ENCODE assay signal across 18 cellular contexts in genomic region chr3:46206284-46206683, GRCh38. TPM values are rescaled to one million over a fixed set of nuclear protein-coding genes. Genes with fewer than 3 reads are reported as not detected.
DNase-seq lines count a peak whose midpoint lies in the region; ATAC-seq and TF ChIP-seq lines count a peak whose summit lies in the region.
"Had no signal": no experiment of that assay in that cellular context is flagged by ENCODE, and none has a peak within 500 bp of the region (broad histone marks: within the 10 kb centered on the region; RNA-seq: fewer than 3 reads in every experiment).

No MANE protein-coding gene starts in this region.

- DNase-seq in HL-60 (ENCODE audit: low read depth in 1 of 2, low spot score in 1 of 2) (no peak), RPMI8226 (peak; percentile 94), left ventricle myocardium superior (no peak), GM23248 (no peak)
- DNase-seq: activated gamma-delta T cell, dermis blood vessel endothelial cell, DND-41, kidney glomerular epithelial cell, NCI-H187 treated with DMSO at 0.1 percent for 48 hours, NCI-H524 had no signal

- no peak overlapping the region for H3K9ac ChIP-seq in GM23248

- H3K27ac ChIP-seq in HL-60 (replicated peaks) (peak overlapping the region; percentile 83; the same call in 1 of the 2 replicates), skin epidermis (peak overlapping the region in 9 of 21 experiments; percentile 11 to 85 (median 63)), GM23248 (no peak overlapping the region)
- H3K27ac ChIP-seq: ascending aorta, C4-2B had no signal

- H3K4me3 ChIP-seq in HL-60 (replicated peaks; ENCODE audit: insufficient read depth, low read length) = peak overlapping the region; percentile 50
- peak overlapping the region in 4 of 7 experiments; percentile 1 to 31 (median 18) for H3K4me3 ChIP-seq in skin epidermis
- H3K4me3 ChIP-seq in GM23248 = no peak overlapping the region

- H3K79me2 ChIP-seq in GM23248 (ENCODE audit: insufficient read depth) = no peaks in the 10 kb centered on the region

- WGBS in GM23248 (ENCODE audit: low coverage in 1 of 2, low lambda C conversion rate in 2 of 2, missing lambda C conversion rate in 2 of 2), 2 experiments = 65 to 66% methylated on average over 4 of the region's 4 CpGs

- H2AFZ ChIP-seq in GM23248 = no peak overlapping the region

- TF ChIP-seq CTCF in HL-60 (IDR thresholded peaks at IDR 0.05; ENCODE audit: insufficient read depth, low read length) = no peak

- H3K4me2 ChIP-seq in GM23248 (ENCODE audit: unreplicated experiment) = no peak overlapping the region

- H3K9me2 ChIP-seq in GM23248 (ENCODE audit: insufficient read depth) = no peaks in the 10 kb centered on the region

- no peaks in the 10 kb centered on the region for H3F3A ChIP-seq in GM23248 (ENCODE audit: insufficient read depth)

- intact Hi-C loops in left ventricle myocardium superior (cut with micrococcal nuclease) = no loop called here

- peaks cover 10% of the 10 kb centered on the region for H3K4me1 ChIP-seq in GM23248 (ENCODE audit: insufficient read depth)
- H3K4me1 ChIP-seq: ascending aorta had no signal

- no peaks in the 10 kb centered on the region for H3K9me3 ChIP-seq in GM23248 (ENCODE audit: low read depth)
- H3K9me3 ChIP-seq: ascending aorta had no signal

- H4K20me1 ChIP-seq in GM23248 (ENCODE audit: insufficient read depth) = no peaks in the 10 kb centered on the region

- in situ Hi-C loops in GM23248 (cut with MboI) = no loop called here

- H3K27me3 ChIP-seq in HL-60 (ENCODE audit: insufficient read depth, poor library complexity, severe bottlenecking) (no peaks in the 10 kb centered on the region), GM23248 (replicated peaks; ENCODE audit: insufficient read depth) (0 out of 2 replicates have a peak, but pooled peaks cover 7% of the 10 kb centered on the region)
- H3K27me3 ChIP-seq: ascending aorta had no signal

- H3K36me3 ChIP-seq in GM23248 (ENCODE audit: low read depth) = no peaks in the 10 kb centered on the region
- H3K36me3 ChIP-seq: ascending aorta had no signal

- ATAC-seq in left ventricle myocardium superior (peak; percentile 38), HG02759 (IDR thresholded peaks at IDR 0.05; ENCODE audit: unreplicated experiment) (no peak), HG03196 (IDR thresholded peaks at IDR 0.05; ENCODE audit: unreplicated experiment) (no peak)

RNA-seq across cellular contexts. Expression of gene CCR1, which starts 1.8 kb away (rescaled TPM):
- total RNA-seq in left ventricle myocardium superior = 2.4 TPM
- not detected in 2 replicates for total RNA-seq in GM23248 (2014; rRNA removed; shearing (Covaris generic))
- not detected in 2 replicates for polyA plus RNA-seq in GM23248 (2016; fragmentation: Nextera tagmentation; extraction: Ambion mirVana)
- total RNA-seq: dermis blood vessel endothelial cell had no signal

RNA-seq across cellular contexts. Expression of gene CCR3, which starts 36.0 kb away (rescaled TPM):
- total RNA-seq in left ventricle myocardium superior = not detected
- total RNA-seq in GM23248 (2014; rRNA removed; shearing (Covaris generic)) = not detected in 2 replicates
- not detected in 2 replicates for polyA plus RNA-seq in GM23248 (2016; fragmentation: Nextera tagmentation; extraction: Ambion mirVana)
- total RNA-seq: activated CD8-positive, alpha-beta memory T cell treated with anti-CD3 and anti-CD28 coated beads for 36 hours; ascending aorta; dermis blood vessel endothelial cell; LHCN-M2; progenitor cell of endocrine pancreas had no signal
